In the genomic region with DNA sequence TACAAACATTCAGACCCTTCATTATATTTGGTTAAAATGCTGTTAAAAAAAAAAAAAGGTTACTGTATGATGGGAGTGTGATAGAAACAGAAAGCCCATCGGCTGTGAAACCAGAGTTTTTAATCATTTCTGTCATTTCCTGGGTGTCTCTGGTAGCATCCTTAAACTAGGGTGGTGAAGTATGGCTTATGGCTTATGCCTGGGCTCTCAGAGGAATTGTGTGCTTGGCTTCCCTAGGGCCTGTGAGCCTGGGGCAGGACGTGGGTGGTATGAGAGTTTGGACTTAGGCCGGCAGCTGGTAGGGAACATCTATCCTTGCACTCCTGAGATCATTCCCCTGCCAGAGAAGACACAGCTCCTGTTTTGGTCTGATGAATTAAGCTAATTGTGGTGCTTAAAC, we compare ENCODE assay signal across 1 cellular context.
TF ChIP-seq lines count a peak whose summit lies in the region.

No MANE protein-coding gene starts in this region.

TF ChIP-seq in K562, 482 proteins besides CTCF, POLR2A, EP300 and RAD21 (continued from another document):
- TF ChIP-seq, protein P1, sequence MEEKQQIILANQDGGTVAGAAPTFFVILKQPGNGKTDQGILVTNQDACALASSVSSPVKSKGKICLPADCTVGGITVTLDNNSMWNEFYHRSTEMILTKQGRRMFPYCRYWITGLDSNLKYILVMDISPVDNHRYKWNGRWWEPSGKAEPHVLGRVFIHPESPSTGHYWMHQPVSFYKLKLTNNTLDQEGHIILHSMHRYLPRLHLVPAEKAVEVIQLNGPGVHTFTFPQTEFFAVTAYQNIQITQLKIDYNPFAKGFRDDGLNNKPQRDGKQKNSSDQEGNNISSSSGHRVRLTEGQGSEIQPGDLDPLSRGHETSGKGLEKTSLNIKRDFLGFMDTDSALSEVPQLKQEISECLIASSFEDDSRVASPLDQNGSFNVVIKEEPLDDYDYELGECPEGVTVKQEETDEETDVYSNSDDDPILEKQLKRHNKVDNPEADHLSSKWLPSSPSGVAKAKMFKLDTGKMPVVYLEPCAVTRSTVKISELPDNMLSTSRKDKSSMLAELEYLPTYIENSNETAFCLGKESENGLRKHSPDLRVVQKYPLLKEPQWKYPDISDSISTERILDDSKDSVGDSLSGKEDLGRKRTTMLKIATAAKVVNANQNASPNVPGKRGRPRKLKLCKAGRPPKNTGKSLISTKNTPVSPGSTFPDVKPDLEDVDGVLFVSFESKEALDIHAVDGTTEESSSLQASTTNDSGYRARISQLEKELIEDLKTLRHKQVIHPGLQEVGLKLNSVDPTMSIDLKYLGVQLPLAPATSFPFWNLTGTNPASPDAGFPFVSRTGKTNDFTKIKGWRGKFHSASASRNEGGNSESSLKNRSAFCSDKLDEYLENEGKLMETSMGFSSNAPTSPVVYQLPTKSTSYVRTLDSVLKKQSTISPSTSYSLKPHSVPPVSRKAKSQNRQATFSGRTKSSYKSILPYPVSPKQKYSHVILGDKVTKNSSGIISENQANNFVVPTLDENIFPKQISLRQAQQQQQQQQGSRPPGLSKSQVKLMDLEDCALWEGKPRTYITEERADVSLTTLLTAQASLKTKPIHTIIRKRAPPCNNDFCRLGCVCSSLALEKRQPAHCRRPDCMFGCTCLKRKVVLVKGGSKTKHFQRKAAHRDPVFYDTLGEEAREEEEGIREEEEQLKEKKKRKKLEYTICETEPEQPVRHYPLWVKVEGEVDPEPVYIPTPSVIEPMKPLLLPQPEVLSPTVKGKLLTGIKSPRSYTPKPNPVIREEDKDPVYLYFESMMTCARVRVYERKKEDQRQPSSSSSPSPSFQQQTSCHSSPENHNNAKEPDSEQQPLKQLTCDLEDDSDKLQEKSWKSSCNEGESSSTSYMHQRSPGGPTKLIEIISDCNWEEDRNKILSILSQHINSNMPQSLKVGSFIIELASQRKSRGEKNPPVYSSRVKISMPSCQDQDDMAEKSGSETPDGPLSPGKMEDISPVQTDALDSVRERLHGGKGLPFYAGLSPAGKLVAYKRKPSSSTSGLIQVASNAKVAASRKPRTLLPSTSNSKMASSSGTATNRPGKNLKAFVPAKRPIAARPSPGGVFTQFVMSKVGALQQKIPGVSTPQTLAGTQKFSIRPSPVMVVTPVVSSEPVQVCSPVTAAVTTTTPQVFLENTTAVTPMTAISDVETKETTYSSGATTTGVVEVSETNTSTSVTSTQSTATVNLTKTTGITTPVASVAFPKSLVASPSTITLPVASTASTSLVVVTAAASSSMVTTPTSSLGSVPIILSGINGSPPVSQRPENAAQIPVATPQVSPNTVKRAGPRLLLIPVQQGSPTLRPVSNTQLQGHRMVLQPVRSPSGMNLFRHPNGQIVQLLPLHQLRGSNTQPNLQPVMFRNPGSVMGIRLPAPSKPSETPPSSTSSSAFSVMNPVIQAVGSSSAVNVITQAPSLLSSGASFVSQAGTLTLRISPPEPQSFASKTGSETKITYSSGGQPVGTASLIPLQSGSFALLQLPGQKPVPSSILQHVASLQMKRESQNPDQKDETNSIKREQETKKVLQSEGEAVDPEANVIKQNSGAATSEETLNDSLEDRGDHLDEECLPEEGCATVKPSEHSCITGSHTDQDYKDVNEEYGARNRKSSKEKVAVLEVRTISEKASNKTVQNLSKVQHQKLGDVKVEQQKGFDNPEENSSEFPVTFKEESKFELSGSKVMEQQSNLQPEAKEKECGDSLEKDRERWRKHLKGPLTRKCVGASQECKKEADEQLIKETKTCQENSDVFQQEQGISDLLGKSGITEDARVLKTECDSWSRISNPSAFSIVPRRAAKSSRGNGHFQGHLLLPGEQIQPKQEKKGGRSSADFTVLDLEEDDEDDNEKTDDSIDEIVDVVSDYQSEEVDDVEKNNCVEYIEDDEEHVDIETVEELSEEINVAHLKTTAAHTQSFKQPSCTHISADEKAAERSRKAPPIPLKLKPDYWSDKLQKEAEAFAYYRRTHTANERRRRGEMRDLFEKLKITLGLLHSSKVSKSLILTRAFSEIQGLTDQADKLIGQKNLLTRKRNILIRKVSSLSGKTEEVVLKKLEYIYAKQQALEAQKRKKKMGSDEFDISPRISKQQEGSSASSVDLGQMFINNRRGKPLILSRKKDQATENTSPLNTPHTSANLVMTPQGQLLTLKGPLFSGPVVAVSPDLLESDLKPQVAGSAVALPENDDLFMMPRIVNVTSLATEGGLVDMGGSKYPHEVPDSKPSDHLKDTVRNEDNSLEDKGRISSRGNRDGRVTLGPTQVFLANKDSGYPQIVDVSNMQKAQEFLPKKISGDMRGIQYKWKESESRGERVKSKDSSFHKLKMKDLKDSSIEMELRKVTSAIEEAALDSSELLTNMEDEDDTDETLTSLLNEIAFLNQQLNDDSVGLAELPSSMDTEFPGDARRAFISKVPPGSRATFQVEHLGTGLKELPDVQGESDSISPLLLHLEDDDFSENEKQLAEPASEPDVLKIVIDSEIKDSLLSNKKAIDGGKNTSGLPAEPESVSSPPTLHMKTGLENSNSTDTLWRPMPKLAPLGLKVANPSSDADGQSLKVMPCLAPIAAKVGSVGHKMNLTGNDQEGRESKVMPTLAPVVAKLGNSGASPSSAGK (IDR thresholded peaks at IDR 0.05): no peak
- TF ChIP-seq ZNF584 (CRISPR knock-in tag; IDR thresholded peaks at IDR 0.05; ENCODE audit: low read depth) (no peak), NONO (IDR thresholded peaks at IDR 0.05; ENCODE audit: low read depth in 2 of 2, low read length in 1 of 2) (no peak), ILK (tag; IDR thresholded peaks at IDR 0.05; ENCODE audit: borderline replicate concordance, low read depth) (no peak)
